ENCODE assay signal across 11 cellular contexts in the genomic region with DNA sequence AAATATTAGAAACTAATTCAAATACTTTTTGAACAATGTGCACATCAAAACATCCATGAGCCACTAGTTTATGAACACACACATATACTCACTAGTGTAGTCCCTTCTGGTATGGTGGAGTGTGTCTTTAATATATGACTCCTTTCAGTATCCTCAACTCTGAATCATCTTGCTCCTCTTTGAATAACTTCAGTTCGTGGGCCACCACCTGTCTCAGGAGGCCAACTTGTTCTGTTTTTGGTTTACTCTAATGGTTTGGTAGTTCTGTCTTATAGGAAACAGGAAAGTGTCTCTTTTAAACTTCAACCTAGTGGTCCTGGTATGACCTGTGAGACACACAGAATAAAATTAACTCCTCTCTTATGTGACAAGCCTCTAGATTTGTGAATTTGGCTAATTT. TPM values are rescaled to one million over a fixed set of nuclear protein-coding genes. Genes with fewer than 3 reads are reported as not detected.
DNase-seq lines count a peak whose midpoint lies in the region; ATAC-seq, FAIRE-seq and TF ChIP-seq lines count a peak whose summit lies in the region.
"Had no signal": no experiment of that assay in that cellular context is flagged by ENCODE, and none has a peak within 500 bp of the region (broad histone marks: within the 10 kb centered on the region; RNA-seq: fewer than 3 reads in every experiment).

No MANE protein-coding gene starts in this region.

- no peaks in the 10 kb centered on the region for H3K27me3 Mint-ChIP-seq in activated T-cell treated with anti-CD3 and anti-CD28 coated beads, Interleukin-2, amount 50 U/mL, for 72 hours (ENCODE audit: low read depth)

- FAIRE-seq in GM12892 (lab: Jason Lieb, UNC) = peak; percentile 73
- FAIRE-seq: HepG2 had no signal

- CTCF ChIA-PET in mammary epithelial cell (lab: Charles Lee; ENCODE audit: low non-redundant PET) = no interaction called here

- H3K27ac ChIP-seq in thyroid gland (no peak overlapping the region), mammary epithelial cell (ENCODE audit: insufficient read depth, low read depth, low read length) (no peak overlapping the region)
- H3K27ac ChIP-seq: Peyer's patch had no signal

- peak; percentile 98 for ATAC-seq in GM19397 (IDR thresholded peaks at IDR 0.05; ENCODE audit: unreplicated experiment)
- ATAC-seq in HG03045 (IDR thresholded peaks at IDR 0.05; ENCODE audit: unreplicated experiment) = peak; percentile 95
- peak; percentile 100 for ATAC-seq in activated T-cell treated with anti-CD3 and anti-CD28 coated beads, Interleukin-2, amount 50 U/mL, for 72 hours (replicated peaks in 1 of 2)
- ATAC-seq in left colon = no peak
- ATAC-seq: HepG2 had no signal

- H3K79me2 ChIP-seq in mammary epithelial cell (ENCODE audit: insufficient read depth, low read length) = peaks cover 87% of the 10 kb centered on the region

- H3K9me3 ChIP-seq in thyroid gland (no peaks in the 10 kb centered on the region), mammary epithelial cell (replicated peaks; ENCODE audit: insufficient read depth, low read length) (no peaks in the 10 kb centered on the region)
- H3K9me3 ChIP-seq: Peyer's patch had no signal

- no peak overlapping the region for H3K9ac ChIP-seq in mammary epithelial cell (ENCODE audit: insufficient read depth, low read length)

- H3K4me1 Mint-ChIP-seq in activated T-cell treated with anti-CD3 and anti-CD28 coated beads, Interleukin-2, amount 50 U/mL, for 72 hours (ENCODE audit: low read depth) = peaks cover 69% of the 10 kb centered on the region

- H3K4me1 ChIP-seq in thyroid gland (peaks cover 6 to 9% of the 10 kb centered on the region in 2 donors), mammary epithelial cell (ENCODE audit: insufficient read depth, low read length) (peaks cover 2% of the 10 kb centered on the region)

- BruUV-seq in mammary epithelial cell (replicated peaks; lab: Mats Ljungman, UMichigan) = no TSS peak

- peak overlapping the region; percentile 3 for H3K27ac Mint-ChIP-seq in activated T-cell treated with anti-CD3 and anti-CD28 coated beads, Interleukin-2, amount 50 U/mL, for 72 hours

- TF ChIP-seq POLR2A in GM12892 (IDR thresholded peaks at IDR 0.05; ENCODE audit: low read depth, low read length) (no peak), thyroid gland (IDR thresholded peaks at IDR 0.05) (no peak)

- no peaks in the 10 kb centered on the region for H4K20me1 ChIP-seq in mammary epithelial cell (ENCODE audit: insufficient read depth, low read length)

- WGBS in thyroid gland, 2 donors = 51 to 53% methylated on average over 1 of the region's 1 CpG
- 27% methylated on average over 1 of the region's 1 CpG for WGBS in mammary epithelial cell (ENCODE audit: low coverage, missing lambda C conversion rate)

- no peak for TF ChIP-seq CTCF in thyroid gland (IDR thresholded peaks at IDR 0.05)
- no peak for TF ChIP-seq CTCF in mammary epithelial cell (conservative IDR thresholded peaks at IDR 0.05 in 1 of 2, IDR thresholded peaks at IDR 0.05 in 1 of 2; ENCODE audit: extremely low read depth in 1 of 2, insufficient read depth in 1 of 2, low read depth in 1 of 2, low read length in 2 of 2)

- peaks cover 0 to 3% of the 10 kb centered on the region in 2 donors for H3K36me3 Mint-ChIP-seq in activated T-cell treated with anti-CD3 and anti-CD28 coated beads, Interleukin-2, amount 50 U/mL, for 72 hours (ENCODE audit: insufficient read depth in 2 of 2)

- H2AFZ ChIP-seq in mammary epithelial cell (ENCODE audit: low read depth, low read length) = no peak overlapping the region

- H3K4me2 ChIP-seq in mammary epithelial cell (ENCODE audit: insufficient read depth, low read depth, low read length) = no peak overlapping the region

- peak overlapping the region in 1 of 2 donors; percentile 5 for H3K4me3 Mint-ChIP-seq in activated T-cell treated with anti-CD3 and anti-CD28 coated beads, Interleukin-2, amount 50 U/mL, for 72 hours

- in situ Hi-C loops in mammary epithelial cell (cut with MboI; ENCODE audit: low sequenced_read_pairs in 2 of 2) = no loop called here

- no peaks in the 10 kb centered on the region for H3K9me3 Mint-ChIP-seq in activated T-cell treated with anti-CD3 and anti-CD28 coated beads, Interleukin-2, amount 50 U/mL, for 72 hours

- H3K27me3 ChIP-seq in thyroid gland (no peaks in the 10 kb centered on the region), mammary epithelial cell (ENCODE audit: insufficient read depth, low read length) (no peaks in the 10 kb centered on the region)
- H3K27me3 ChIP-seq: Peyer's patch had no signal

- H3K4me3 ChIP-seq in thyroid gland (replicated peaks in 1 of 3) (no peak overlapping the region), mammary epithelial cell (replicated peaks in 1 of 3; ENCODE audit: insufficient read depth in 1 of 3, low read depth in 2 of 3, low read length in 3 of 3) (no peak overlapping the region)
- H3K4me3 ChIP-seq: Peyer's patch had no signal

- DNase-seq in GM12892 (ENCODE audit: insufficient read length) (no peak), left colon (no peak), globus pallidus (ENCODE audit: low spot score) (no peak), thyroid gland (no peak), mammary epithelial cell (no peak)
- DNase-seq in activated T-cell treated with anti-CD3 and anti-CD28 coated beads, Interleukin-2, amount 50 U/mL, for 72 hours = peak; percentile 37 to 45
- DNase-seq: DMS 273 treated with DMSO at 0.1 percent for 48 hours, Peyer's patch had no signal

- intact Hi-C loops in left colon (cut with DNase I, micrococcal nuclease) (no loop called here), thyroid gland (cut with DNase I) (no loop called here), mammary epithelial cell (cut with micrococcal nuclease) (no loop called here)

- no peaks in the 10 kb centered on the region for H3K36me3 ChIP-seq in thyroid gland
- peaks cover 3% of the 10 kb centered on the region for H3K36me3 ChIP-seq in mammary epithelial cell (ENCODE audit: insufficient read depth, low read length)
- H3K36me3 ChIP-seq: Peyer's patch had no signal

- dilution Hi-C loops in mammary epithelial cell (cut with HindIII; ENCODE audit: low sequenced_read_pairs) = no loop called here

RNA-seq across cellular contexts. Expression of a gene that starts 55.6 kb away (rescaled TPM):
- polyA plus RNA-seq in GM12892 (2012; ENCODE audit: missing spikeins) = 32.4 TPM
- 10 to 100 TPM; 55.3 to 68.0 TPM for total RNA-seq in activated T-cell treated with anti-CD3 and anti-CD28 coated beads, Interleukin-2, amount 50 U/mL, for 72 hours
- 10 to 100 TPM; 32.7 to 47.5 TPM for total RNA-seq in left colon
- total RNA-seq in thyroid gland = 10 to 100 TPM; 46.2 to 55.5 (median 50.1) TPM
- total RNA-seq in mammary epithelial cell = 10 to 100 TPM; 27.1 to 27.5 TPM
- 6.1 TPM for polyA plus RNA-seq in mammary epithelial cell
- polyA minus RNA-seq in mammary epithelial cell = 14.6 TPM

Comparison
In these comparisons a context has a peak if more than half of its experiments do, and no peak if none do; other contexts are left out.
1. DNase-seq: peak in activated T-cell treated with anti-CD3 and anti-CD28 coated beads, Interleukin-2, amount 50 U/mL, for 72 hours (2 of 2); none in GM12892 (single experiment), left colon (0 of 2), globus pallidus (single experiment), thyroid gland (0 of 2) and mammary epithelial cell (single experiment).